Comparison of ENCODE assay signal across 13 cellular contexts in genomic region chr19:15249560-15249874, GRCh38. TPM values are rescaled to one million over a fixed set of nuclear protein-coding genes. Genes with fewer than 3 reads are reported as not detected.
A peak's percentile ranks its signal among the peaks of the same experiment; 100 is the strongest.
DNase-seq lines count a peak whose midpoint lies in the region; ATAC-seq, FAIRE-seq and TF ChIP-seq lines count a peak whose summit lies in the region.
"Had no signal": no experiment of that assay in that cellular context is flagged by ENCODE, and none has a peak within 500 bp of the region (broad histone marks: within the 10 kb centered on the region; RNA-seq: fewer than 3 reads in every experiment).

No MANE protein-coding gene starts in this region.

- no peak for TF ChIP-seq POLR2A in esophagus squamous epithelium (IDR thresholded peaks at IDR 0.05)
- no peak for TF ChIP-seq POLR2A in vagina (IDR thresholded peaks at IDR 0.05)

- peaks cover 52% of the 10 kb centered on the region for H3K36me3 ChIP-seq in left ventricle myocardium inferior
- H3K36me3 ChIP-seq in esophagus squamous epithelium, result peaks cover 31 to 98% (median 36%) of the 10 kb centered on the region in 3 donors
- peaks cover 0 to 39% (median 21%) of the 10 kb centered on the region in 3 donors for H3K36me3 ChIP-seq in pancreas
- H3K36me3 ChIP-seq in vagina, result peaks cover 1 to 44% of the 10 kb centered on the region in 2 donors

- H3K4me1 Mint-ChIP-seq in activated CD4-positive, alpha-beta T cell treated with anti-CD3 and anti-CD28 coated beads, Interleukin-2, amount 10 ng/mL, durations not matched to agents 24 days and 14 days, result no peaks in the 10 kb centered on the region
- H3K4me1 Mint-ChIP-seq: activated naive CD8-positive, alpha-beta T cell treated with anti-CD3 and anti-CD28 coated beads, Interleukin-2, amount 10 ng/mL, durations not matched to agents 7 days and 5 days had no signal

- FAIRE-seq in pancreas (lab: Jason Lieb, UNC), result no peak

- TF ChIP-seq CTCF in left ventricle myocardium inferior (IDR thresholded peaks at IDR 0.05; ENCODE audit: borderline replicate concordance) (no peak), esophagus squamous epithelium (IDR thresholded peaks at IDR 0.05) (no peak), pancreas (IDR thresholded peaks at IDR 0.05) (no peak), vagina (IDR thresholded peaks at IDR 0.05) (no peak)

- no peak overlapping the region for H3K27ac Mint-ChIP-seq in activated CD4-positive, alpha-beta T cell treated with anti-CD3 and anti-CD28 coated beads, Interleukin-2, amount 10 ng/mL, durations not matched to agents 24 days and 14 days
- H3K27ac Mint-ChIP-seq: activated naive CD8-positive, alpha-beta T cell treated with anti-CD3 and anti-CD28 coated beads, Interleukin-2, amount 10 ng/mL, durations not matched to agents 7 days and 5 days had no signal

- DNase-seq in left ventricle myocardium inferior (no peak), Right ventricle myocardium superior (no peak), esophagus squamous epithelium (lab: John Stamatoyannopoulos, UW) (no peak), pancreas (no peak), vagina (ENCODE audit: extremely low spot score in 2 of 2) (no peak), COR-L47 (lab: John Stamatoyannopoulos, UW) (no peak)
- DNase-seq in activated naive CD4-positive, alpha-beta T cell (lab: John Stamatoyannopoulos, UW), result no peak
- DNase-seq in activated CD4-positive, alpha-beta T cell treated with anti-CD3 and anti-CD28 coated beads, Interleukin-2, amount 10 ng/mL, durations not matched to agents 24 days and 14 days, result no peak
- DNase-seq: activated CD4-positive, alpha-beta T cell treated with anti-CD3 and anti-CD28 coated beads, Interleukin-2, amount 50 U/mL, for 48 hours; activated naive CD8-positive, alpha-beta T cell treated with anti-CD3 and anti-CD28 coated beads, Interleukin-2, amount 10 ng/mL, durations not matched to agents 7 days and 5 days; stimulated activated naive CD4-positive, alpha-beta T cell treated with Interleukin-2 at 50 U/mL for 16 hours had no signal

- H3K4me3 ChIP-seq in left ventricle myocardium inferior (peak overlapping the region; percentile 46), esophagus squamous epithelium (no peak overlapping the region), pancreas (no peak overlapping the region), vagina (no peak overlapping the region)
- H3K4me3 ChIP-seq: SK-N-MC had no signal

- H3K4me1 ChIP-seq in left ventricle myocardium inferior (peaks cover 98% of the 10 kb centered on the region), esophagus squamous epithelium (peaks cover 38 to 86% (median 62%) of the 10 kb centered on the region in 3 donors), pancreas (peaks cover 0 to 13% (median 4%) of the 10 kb centered on the region in 3 donors), vagina (peaks cover 84% of the 10 kb centered on the region)

- peaks cover 38% of the 10 kb centered on the region for H3K36me3 Mint-ChIP-seq in activated CD4-positive, alpha-beta T cell treated with anti-CD3 and anti-CD28 coated beads, Interleukin-2, amount 10 ng/mL, durations not matched to agents 24 days and 14 days (ENCODE audit: low read depth)

- ATAC-seq in Right ventricle myocardium superior (ENCODE audit: poor library complexity) (no peak), pancreas (no peak)

- H3K27me3 Mint-ChIP-seq in activated CD4-positive, alpha-beta T cell treated with anti-CD3 and anti-CD28 coated beads, Interleukin-2, amount 10 ng/mL, durations not matched to agents 24 days and 14 days, result no peaks in the 10 kb centered on the region
- H3K27me3 Mint-ChIP-seq: activated naive CD8-positive, alpha-beta T cell treated with anti-CD3 and anti-CD28 coated beads, Interleukin-2, amount 10 ng/mL, durations not matched to agents 7 days and 5 days had no signal

- intact Hi-C loops in left ventricle myocardium inferior (cut with micrococcal nuclease) (no loop called here), Right ventricle myocardium superior (cut with DNase I) (no loop called here), esophagus squamous epithelium (cut with DNase I) (loop anchor here (10.0 kb wide), 1 partner anchor 145 kb away; the partner anchor contains the start of gene SYDE1), pancreas (cut with DNase I) (no loop called here), vagina (cut with DNase I) (no loop called here)
- intact Hi-C loops in activated CD4-positive, alpha-beta T cell treated with anti-CD3 and anti-CD28 coated beads, Interleukin-2, amount 10 ng/mL, durations not matched to agents 24 days and 14 days (cut with micrococcal nuclease), result no loop called here

- H3K27ac ChIP-seq in left ventricle myocardium inferior (replicated peaks), result peak overlapping the region; percentile 96
- peak overlapping the region; percentile 66 to 93 (median 88) for H3K27ac ChIP-seq in esophagus squamous epithelium
- H3K27ac ChIP-seq in pancreas, result peak overlapping the region; percentile 60 to 73 (median 69)
- H3K27ac ChIP-seq in vagina, result peak overlapping the region; percentile 91
- H3K27ac ChIP-seq: KMS-11, SK-N-MC had no signal

- no peak overlapping the region for H3K4me3 Mint-ChIP-seq in activated CD4-positive, alpha-beta T cell treated with anti-CD3 and anti-CD28 coated beads, Interleukin-2, amount 10 ng/mL, durations not matched to agents 24 days and 14 days
- H3K4me3 Mint-ChIP-seq: activated naive CD8-positive, alpha-beta T cell treated with anti-CD3 and anti-CD28 coated beads, Interleukin-2, amount 10 ng/mL, durations not matched to agents 7 days and 5 days had no signal

- H3K9me3 ChIP-seq in left ventricle myocardium inferior (replicated peaks), result no peaks in the 10 kb centered on the region
- H3K9me3 ChIP-seq in esophagus squamous epithelium, result no peaks in the 10 kb centered on the region
- no peaks in the 10 kb centered on the region for H3K9me3 ChIP-seq in pancreas
- no peaks in the 10 kb centered on the region for H3K9me3 ChIP-seq in vagina

- no peaks in the 10 kb centered on the region for H3K27me3 ChIP-seq in left ventricle myocardium inferior (ENCODE audit: low read depth)
- no peaks in the 10 kb centered on the region for H3K27me3 ChIP-seq in esophagus squamous epithelium
- no peaks in the 10 kb centered on the region for H3K27me3 ChIP-seq in pancreas
- no peaks in the 10 kb centered on the region for H3K27me3 ChIP-seq in vagina

- no peaks in the 10 kb centered on the region for H3K9me3 Mint-ChIP-seq in activated CD4-positive, alpha-beta T cell treated with anti-CD3 and anti-CD28 coated beads, Interleukin-2, amount 10 ng/mL, durations not matched to agents 24 days and 14 days
- H3K9me3 Mint-ChIP-seq: activated naive CD8-positive, alpha-beta T cell treated with anti-CD3 and anti-CD28 coated beads, Interleukin-2, amount 10 ng/mL, durations not matched to agents 7 days and 5 days had no signal

- 66% methylated on average over 5 of the region's 5 CpGs; no CpG with 5 or more reads in 1 of the 2 donors for WGBS in esophagus squamous epithelium, 2 donors
- WGBS in pancreas, 2 donors, result 75 to 80% methylated on average over 5 of the region's 5 CpGs

RNA-seq across cellular contexts. Expression of gene EPHX3, which starts 17.3 kb away (rescaled TPM):
- not detected for total RNA-seq in left ventricle myocardium inferior
- total RNA-seq in Right ventricle myocardium superior, result 0.27 TPM
- total RNA-seq in esophagus squamous epithelium, result 10 to 100 TPM; 18.7 to 93.0 (median 48.9) TPM
- under 1 TPM in 4 of 6 donors, not detected in 2; 0.09 to 0.59 (median 0.17) TPM for total RNA-seq in pancreas
- under 1 TPM in 1 of 2 donors, not detected in 1; 0.16 TPM for polyA plus RNA-seq in pancreas
- total RNA-seq in vagina, result 14.0 TPM
- 0.09 and 0.16 TPM in 2 replicates for total RNA-seq in activated CD4-positive, alpha-beta T cell treated with anti-CD3 and anti-CD28 coated beads, Interleukin-2, amount 10 ng/mL, durations not matched to agents 24 days and 14 days
- total RNA-seq: activated naive CD8-positive, alpha-beta T cell treated with anti-CD3 and anti-CD28 coated beads, Interleukin-2, amount 10 ng/mL, durations not matched to agents 7 days and 5 days had no signal

RNA-seq across cellular contexts. Expression of gene NOTCH3, which starts 48.7 kb away (rescaled TPM):
- total RNA-seq in left ventricle myocardium inferior (21.7 TPM), Right ventricle myocardium superior (25.0 TPM), esophagus squamous epithelium (100 to 1,000 TPM in 3 of 4 donors, 10 to 100 TPM in 1; 95.6 to 278 (median 122) TPM), pancreas (10 to 100 TPM in 5 of 6 donors, 1 to 10 TPM in 1; 8.4 to 29.4 (median 13.4) TPM), vagina (76.6 TPM)
- 1 to 10 TPM; 7.3 to 8.0 TPM for polyA plus RNA-seq in pancreas
- not detected in 2 replicates for total RNA-seq in activated CD4-positive, alpha-beta T cell treated with anti-CD3 and anti-CD28 coated beads, Interleukin-2, amount 10 ng/mL, durations not matched to agents 24 days and 14 days
